Comparison of ENCODE assay signal across 1 cellular context in genomic region chr18:32310119-32310518, GRCh38.
TF ChIP-seq lines count a peak whose summit lies in the region.

No MANE protein-coding gene starts in this region.

TF ChIP-seq in GM23338, 12 proteins besides CTCF, POLR2A, EP300 and RAD21 (continued from another document):
- TF ChIP-seq REST (IDR thresholded peaks at IDR 0.05; ENCODE audit: unreplicated experiment) (no peak), EZH2 (IDR thresholded peaks at IDR 0.05; ENCODE audit: low read depth, unreplicated experiment) (no peak), CREB1 (CRISPR knock-in tag; IDR thresholded peaks at IDR 0.05; ENCODE audit: low read depth) (no peak), ZNF462 (CRISPR knock-in tag; IDR thresholded peaks at IDR 0.05) (no peak), STAT1 (IDR thresholded peaks at IDR 0.05; ENCODE audit: unreplicated experiment) (no peak), EZH2phosphoT487 (IDR thresholded peaks at IDR 0.05; ENCODE audit: unreplicated experiment) (no peak), ZNF114 (CRISPR knock-in tag; IDR thresholded peaks at IDR 0.05) (no peak), ETS1 (IDR thresholded peaks at IDR 0.05) (no peak), POLR2AphosphoS5 (IDR thresholded peaks at IDR 0.05; ENCODE audit: low read depth) (no peak)
